In genomic region chr1:9877962-9878361, GRCh38 we compare ENCODE assay signal across 18 cellular contexts. TPM values are rescaled to one million over a fixed set of nuclear protein-coding genes. Genes with fewer than 3 reads are reported as not detected.
DNase-seq lines count a peak whose midpoint lies in the region; ATAC-seq, FAIRE-seq and TF ChIP-seq lines count a peak whose summit lies in the region.
"Had no signal": no experiment of that assay in that cellular context is flagged by ENCODE, and none has a peak within 500 bp of the region (broad histone marks: within the 10 kb centered on the region; RNA-seq: fewer than 3 reads in every experiment).

No MANE protein-coding gene starts in this region.

- H3K36me3 ChIP-seq in upper lobe of right lung (no peaks in the 10 kb centered on the region), HAP-1 (replicated peaks) (no peaks in the 10 kb centered on the region)
- H3K36me3 ChIP-seq: left lung, ovary, thyroid gland had no signal

- DNase-seq in NCI-H748 (lab: John Stamatoyannopoulos, UW; ENCODE audit: unreplicated experiment) (peak; percentile 5), NCI-H748 treated with DMSO at 0.1 percent for 48 hours (lab: John Stamatoyannopoulos, UW) (no peak), NCI-H69 (lab: John Stamatoyannopoulos, UW) (peak; percentile 75), epithelial cell of esophagus (ENCODE audit: low read depth) (peak; percentile 95), upper lobe of right lung (no peak), AG20443 (ENCODE audit: low spot score) (no peak), RCC 7860 (ENCODE audit: low spot score) (no peak), HAP-1 (ENCODE audit: low spot score in 2 of 2) (no peak)
- DNase-seq: activated naive CD4-positive, alpha-beta T cell treated with Interleukin-2 at 50 U/mL for 16 hours; CD4-positive, CD25-positive, alpha-beta regulatory T cell; NCI-H1105; ovary; SHP77 treated with DMSO at 0.1 percent for 48 hours; T-helper 2 cell; thyroid gland had no signal

- H3K9me3 ChIP-seq in upper lobe of right lung = no peaks in the 10 kb centered on the region
- H3K9me3 ChIP-seq in HAP-1 = no peaks in the 10 kb centered on the region
- H3K9me3 ChIP-seq: A549, esophagus muscularis mucosa, left lung, ovary, thyroid gland had no signal

- H3K4me1 ChIP-seq in upper lobe of right lung (peaks cover 5% of the 10 kb centered on the region), HAP-1 (no peaks in the 10 kb centered on the region)

- H3K4me3 ChIP-seq in epithelial cell of esophagus (ENCODE audit: low read length) = peak overlapping the region; percentile 45
- H3K4me3 ChIP-seq in upper lobe of right lung = no peak overlapping the region
- no peak overlapping the region for H3K4me3 ChIP-seq in HAP-1
- H3K4me3 ChIP-seq: A549, esophagus muscularis mucosa, left lung, ovary, thyroid gland had no signal

- ATAC-seq in upper lobe of right lung = peak; percentile 52
- ATAC-seq: A549, left lung had no signal

- in situ Hi-C loops in HAP-1 (cut with MboI; ENCODE audit: low sequenced_read_pairs) = loop anchor here (10.0 kb wide), 1 partner anchor 547 kb away; no protein-coding TSS in a partner anchor

- FAIRE-seq in RCC 7860 (lab: Jason Lieb, UNC) = no peak
- FAIRE-seq: A549 had no signal

- intact Hi-C loops in upper lobe of right lung (cut with DNase I) = loop anchor here (5.0 kb wide), 1 partner anchor 64 kb away; the partner anchor contains the start of genes LZIC and NMNAT1

- H3K27me3 ChIP-seq in upper lobe of right lung = no peaks in the 10 kb centered on the region
- H3K27me3 ChIP-seq in HAP-1 (ENCODE audit: low read depth) = no peaks in the 10 kb centered on the region
- H3K27me3 ChIP-seq: esophagus muscularis mucosa, left lung, ovary, thyroid gland had no signal

- H3K27ac ChIP-seq in upper lobe of right lung = no peak overlapping the region
- H3K27ac ChIP-seq: A549, esophagus muscularis mucosa, left lung, ovary, thyroid gland had no signal

- TF ChIP-seq CTCF in epithelial cell of esophagus (IDR thresholded peaks at IDR 0.05; ENCODE audit: insufficient read depth, low read depth, low read length, missing control alignments) (no peak), upper lobe of right lung (IDR thresholded peaks at IDR 0.05) (no peak)

RNA-seq across cellular contexts. Expression of gene CTNNBIP1, which starts 32.1 kb away (rescaled TPM):
- total RNA-seq in upper lobe of right lung = 47.6 TPM

RNA-seq across cellular contexts. Expression of gene CLSTN1, which starts 54.2 kb away (rescaled TPM):
- 71.0 TPM for total RNA-seq in upper lobe of right lung

Comparison
In these comparisons a context has a peak if more than half of its experiments do, and no peak if none do; other contexts are left out.
1. DNase-seq: peak in NCI-H748 (single experiment), NCI-H69 (single experiment) and epithelial cell of esophagus (single experiment); none in NCI-H748 treated with DMSO at 0.1 percent for 48 hours (single experiment), upper lobe of right lung (single experiment), AG20443 (single experiment), RCC 7860 (single experiment) and HAP-1 (0 of 2).